In the genomic region with DNA sequence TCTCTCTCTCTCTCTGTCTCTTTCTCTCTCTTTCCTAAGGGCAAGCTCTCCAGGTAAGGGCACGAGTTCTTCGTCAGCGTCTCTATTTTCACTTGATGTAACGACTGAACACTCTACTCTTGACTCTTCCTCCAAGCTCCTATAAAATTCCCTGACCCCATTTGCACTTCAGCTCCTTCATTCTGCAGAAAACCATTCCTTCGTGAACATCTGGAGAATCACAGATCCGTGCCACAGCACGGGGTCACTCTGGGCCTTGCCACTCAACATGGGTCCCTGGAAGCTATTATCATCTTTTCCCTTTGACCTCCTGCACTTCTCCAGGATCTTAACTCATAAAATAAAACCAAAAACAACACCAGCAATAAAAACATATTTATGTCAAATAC, we compare ENCODE assay signal across 10 cellular contexts.
DNase-seq lines count a peak whose midpoint lies in the region; ATAC-seq, FAIRE-seq and TF ChIP-seq lines count a peak whose summit lies in the region.
"Had no signal": no experiment of that assay in that cellular context is flagged by ENCODE, and none has a peak within 500 bp of the region (broad histone marks: within the 10 kb centered on the region; RNA-seq: fewer than 3 reads in every experiment).

No MANE protein-coding gene starts in this region.

- ATAC-seq in HepG2 = no peak
- no peak for ATAC-seq in stimulated activated memory B cell treated with anti-CD40 and anti-IgM and Interleukin-4, amounts not matched to agents 10 μg/mL and 1 μg/mL and 100 μg/mL, for 72 hours
- ATAC-seq in HG03432 (IDR thresholded peaks at IDR 0.05; ENCODE audit: unreplicated experiment) = no peak

- H3K9ac ChIP-seq in H9 (ENCODE audit: extremely low read depth, insufficient read length, low read length) (no peak overlapping the region), HepG2 (ENCODE audit: insufficient read depth, low read depth, low read length) (peak overlapping the region; percentile 19; the same call in 1 of the 2 replicates)

- H3K9me3 ChIP-seq in H9 (ENCODE audit: control insufficient read depth, low read depth, low read length) (no peaks in the 10 kb centered on the region), HepG2 (ENCODE audit: low read length) (no peaks in the 10 kb centered on the region)

- H3K27me3 Mint-ChIP-seq in H9 (ENCODE audit: low read depth) = no peaks in the 10 kb centered on the region
- peaks cover 5% of the 10 kb centered on the region for H3K27me3 Mint-ChIP-seq in activated naive CD8-positive, alpha-beta T cell
- H3K27me3 Mint-ChIP-seq in stimulated activated memory B cell treated with anti-CD40 and anti-IgM and Interleukin-4, amounts not matched to agents 10 μg/mL and 1 μg/mL and 100 μg/mL, for 72 hours = no peaks in the 10 kb centered on the region

- H3K27me3 ChIP-seq in H9 (ENCODE audit: insufficient read depth, low read length) (no peaks in the 10 kb centered on the region), HepG2 (ENCODE audit: control insufficient read depth in 1 of 2, insufficient read depth in 2 of 2, low read length in 2 of 2) (no peaks in the 10 kb centered on the region)

- TF ChIP-seq POLR2A in HepG2 (IDR thresholded peaks at IDR 0.05; ENCODE audit: insufficient read depth in 1 of 2, low read depth in 2 of 2, low read length in 2 of 2) = no peak

- H2BK120ac ChIP-seq in H9 (ENCODE audit: low read depth, low read length, poor library complexity, severe bottlenecking) = no peak overlapping the region

- no peak overlapping the region for H2BK5ac ChIP-seq in H9 (ENCODE audit: insufficient read length, low read length)

- intact Hi-C loops in HepG2 (cut with micrococcal nuclease; ENCODE audit: unreplicated experiment) = loop anchor here (5.0 to 10.0 kb wide), 3 partner anchors 202 to 506 kb away; no protein-coding TSS in a partner anchor

- no peak for TF ChIP-seq RAD21 in HepG2 (CRISPR knock-in tag; IDR thresholded peaks at IDR 0.05)

- H2BK12ac ChIP-seq in H9 (ENCODE audit: insufficient read length, low read depth, low read length) = no peak overlapping the region

- H4K8ac ChIP-seq in H9 (replicated peaks; ENCODE audit: insufficient read length, low read depth, low read length) = no peak overlapping the region

- H3K4me3 Mint-ChIP-seq in H9 = no peak overlapping the region; a peak in 1 of 5 replicates
- H3K4me3 Mint-ChIP-seq in activated naive CD8-positive, alpha-beta T cell = peak overlapping the region; percentile 33
- H3K4me3 Mint-ChIP-seq in stimulated activated memory B cell treated with anti-CD40 and anti-IgM and Interleukin-4, amounts not matched to agents 10 μg/mL and 1 μg/mL and 100 μg/mL, for 72 hours = peak overlapping the region; percentile 74

- H3K9me3 Mint-ChIP-seq in H9 = no peaks in the 10 kb centered on the region
- no peaks in the 10 kb centered on the region for H3K9me3 Mint-ChIP-seq in activated naive CD8-positive, alpha-beta T cell (ENCODE audit: low read depth)
- peaks cover 7% of the 10 kb centered on the region for H3K9me3 Mint-ChIP-seq in stimulated activated memory B cell treated with anti-CD40 and anti-IgM and Interleukin-4, amounts not matched to agents 10 μg/mL and 1 μg/mL and 100 μg/mL, for 72 hours

- no peak overlapping the region for H3K14ac ChIP-seq in H9 (ENCODE audit: insufficient read depth, low read length)

- in situ Hi-C loops in HepG2 (cut with HindIII; ENCODE audit: extremely low pct_ligation_motif_present, low pct_unique_long_range_greater_than_20kb) = no loop called here

- H4K91ac ChIP-seq in H9 (ENCODE audit: insufficient read length, low read depth, low read length) = no peak overlapping the region

- BruUV-seq in HepG2 (replicated peaks; lab: Mats Ljungman, UMichigan) = no TSS peak

- H3K56ac ChIP-seq in H9 (ENCODE audit: insufficient read length, low read depth, low read length) = no peak overlapping the region

- no peaks in the 10 kb centered on the region for H3K23me2 ChIP-seq in H9 (ENCODE audit: insufficient read length, low read depth, low read length, poor library complexity, severe bottlenecking)

- H3K4me3 ChIP-seq in HepG2 (replicated peaks in 1 of 3; ENCODE audit: insufficient read depth in 1 of 3, low read depth in 2 of 3, low read length in 3 of 3) = peak overlapping the region in 1 of 3 experiments; percentile 68; a peak in 3 of 6 replicates

- H3K23ac ChIP-seq in H9 (ENCODE audit: insufficient read length, low read depth, low read length) = no peak overlapping the region

- POLR2A ChIA-PET in HepG2 (lab: Yijun Ruan, JAX) = no interaction called here

- no CpG with 5 or more reads among the region's 7 CpGs for WGBS in H9 (ENCODE audit: extremely low coverage, insufficient read length, low lambda C conversion rate)
- 76% methylated on average over 7 of the region's 7 CpGs for WGBS in HepG2 (ENCODE audit: low lambda C conversion rate)

- no peak overlapping the region for H3T11ph ChIP-seq in H9 (ENCODE audit: low read length)

- no peak for FAIRE-seq in HepG2 (lab: Jason Lieb, UNC)

- H3K18ac ChIP-seq in H9 (ENCODE audit: insufficient read length, low read depth, low read length) = peak overlapping the region; percentile 50

- no peaks in the 10 kb centered on the region for H4K20me1 ChIP-seq in H9 (ENCODE audit: control insufficient read depth, insufficient read depth, insufficient read length)
- no peaks in the 10 kb centered on the region for H4K20me1 ChIP-seq in HepG2 (ENCODE audit: insufficient read depth, low read length)

- DNase-seq in H9 (no peak), HepG2 (ENCODE audit: low spot score) (no peak), T1000 (lab: John Stamatoyannopoulos, UW) (no peak), activated gamma-delta T cell treated with Interleukin-2 at 50 U/mL for 16 hours (no peak), COLO829 (ENCODE audit: low spot score) (no peak)
- DNase-seq: activated T-cell treated with anti-CD3 and anti-CD28 coated beads for 4 hours; stimulated activated CD4-positive, alpha-beta T cell treated with anti-CD3 and anti-CD28 coated beads, Interleukin-1b, Interleukin-23, amount 100 ng/mL, for 48 hours had no signal

- H3K79me1 ChIP-seq in H9 (ENCODE audit: insufficient read depth, low read depth, low read length, poor library complexity, severe bottlenecking) = no peaks in the 10 kb centered on the region

- peaks cover 3% of the 10 kb centered on the region; the same call in 1 of the 2 replicates for H3K4me1 ChIP-seq in H9 (ENCODE audit: insufficient read depth, low read length)
- H3K4me1 ChIP-seq in HepG2 (ENCODE audit: insufficient read depth, low read length) = peaks cover 27% of the 10 kb centered on the region

- CTCF ChIA-PET in HepG2 (lab: Yijun Ruan, JAX; ENCODE audit: low intra/inter-chr PET ratio, low total read pairs) = no interaction called here

- TF ChIP-seq EP300 in HepG2 (IDR thresholded peaks at IDR 0.05; ENCODE audit: low read depth in 2 of 2, low read length in 2 of 2) = no peak
- no peak for TF ChIP-seq EP300 in HepG2 (CRISPR knock-in tag; IDR thresholded peaks at IDR 0.05; ENCODE audit: borderline replicate concordance)

- H4K5ac ChIP-seq in H9 (ENCODE audit: insufficient read length, low read depth, low read length) = peak overlapping the region; percentile 65

- H3K27ac Mint-ChIP-seq in H9 = no peak overlapping the region
- H3K27ac Mint-ChIP-seq in activated naive CD8-positive, alpha-beta T cell = no peak overlapping the region
- peak overlapping the region; percentile 86 for H3K27ac Mint-ChIP-seq in stimulated activated memory B cell treated with anti-CD40 and anti-IgM and Interleukin-4, amounts not matched to agents 10 μg/mL and 1 μg/mL and 100 μg/mL, for 72 hours

- H3K79me2 ChIP-seq in H9 (ENCODE audit: insufficient read depth, low read length) (no peaks in the 10 kb centered on the region), HepG2 (ENCODE audit: insufficient read depth, low read length) (no peaks in the 10 kb centered on the region)

- H3K4me1 Mint-ChIP-seq in H9 = peaks cover 10 to 11% of the 10 kb centered on the region in 2 experiments
- H3K4me1 Mint-ChIP-seq in activated naive CD8-positive, alpha-beta T cell (ENCODE audit: low read depth) = peaks cover 15% of the 10 kb centered on the region
- peaks cover 55% of the 10 kb centered on the region for H3K4me1 Mint-ChIP-seq in stimulated activated memory B cell treated with anti-CD40 and anti-IgM and Interleukin-4, amounts not matched to agents 10 μg/mL and 1 μg/mL and 100 μg/mL, for 72 hours

- H2BK15ac ChIP-seq in H9 (ENCODE audit: low read depth, low read length) = no peak overlapping the region

- H2AK5ac ChIP-seq in H9 (ENCODE audit: insufficient read length, low read length) = no peak overlapping the region

- H3K4me2 ChIP-seq in H9 (ENCODE audit: insufficient read depth, insufficient read length, low read length) (no peak overlapping the region), HepG2 (ENCODE audit: low read depth, low read length) (peak overlapping the region; percentile 85)

- H3K27ac ChIP-seq in H9 (ENCODE audit: insufficient read length, low read depth, low read length) = no peak overlapping the region
- no peak overlapping the region for H3K27ac ChIP-seq in HepG2 (ENCODE audit: extremely low read length, insufficient read depth, low read length)

- H2AFZ ChIP-seq in H9 (ENCODE audit: low read length) (no peak overlapping the region), HepG2 (ENCODE audit: low read length) (no peak overlapping the region)

- H3K36me3 Mint-ChIP-seq in H9 (ENCODE audit: insufficient read depth in 1 of 3, low read depth in 3 of 3) = no peaks in the 10 kb centered on the region
- H3K36me3 Mint-ChIP-seq in activated naive CD8-positive, alpha-beta T cell = no peaks in the 10 kb centered on the region
- H3K36me3 Mint-ChIP-seq in stimulated activated memory B cell treated with anti-CD40 and anti-IgM and Interleukin-4, amounts not matched to agents 10 μg/mL and 1 μg/mL and 100 μg/mL, for 72 hours = peaks cover 8% of the 10 kb centered on the region

- H3K36me3 ChIP-seq in HepG2 (replicated peaks in 1 of 2; ENCODE audit: control insufficient read depth in 1 of 2, insufficient read depth in 2 of 2, low read length in 2 of 2) = no peaks in the 10 kb centered on the region

- TF ChIP-seq CTCF in H9 (conservative IDR thresholded peaks at IDR 0.05) (no peak), HepG2 (CRISPR knock-in tag; IDR thresholded peaks at IDR 0.05) (no peak)

- H3K4ac ChIP-seq in H9 (ENCODE audit: low read depth, low read length) = no peak overlapping the region

- H2BK20ac ChIP-seq in H9 (ENCODE audit: low read depth, low read length, poor library complexity, severe bottlenecking) = no peak overlapping the region

TF ChIP-seq in HepG2, 621 proteins besides CTCF, POLR2A, EP300 and RAD21:
- TF ChIP-seq ARHGAP35 (CRISPR knock-in tag; IDR thresholded peaks at IDR 0.05; ENCODE audit: borderline replicate concordance) (no peak), ZKSCAN8 (CRISPR knock-in tag; IDR thresholded peaks at IDR 0.05; ENCODE audit: borderline replicate concordance) (no peak)
TF ChIP-seq in HepG2: peak in this region for 0.

Comparison
In these comparisons a context has a peak if more than half of its experiments do, and no peak if none do; other contexts are left out.
1. H3K4me3 Mint-ChIP-seq: peak in activated naive CD8-positive, alpha-beta T cell (single experiment) and stimulated activated memory B cell treated with anti-CD40 and anti-IgM and Interleukin-4, amounts not matched to agents 10 μg/mL and 1 μg/mL and 100 μg/mL, for 72 hours (single experiment); none in H9 (0 of 2).